In the genomic region with DNA sequence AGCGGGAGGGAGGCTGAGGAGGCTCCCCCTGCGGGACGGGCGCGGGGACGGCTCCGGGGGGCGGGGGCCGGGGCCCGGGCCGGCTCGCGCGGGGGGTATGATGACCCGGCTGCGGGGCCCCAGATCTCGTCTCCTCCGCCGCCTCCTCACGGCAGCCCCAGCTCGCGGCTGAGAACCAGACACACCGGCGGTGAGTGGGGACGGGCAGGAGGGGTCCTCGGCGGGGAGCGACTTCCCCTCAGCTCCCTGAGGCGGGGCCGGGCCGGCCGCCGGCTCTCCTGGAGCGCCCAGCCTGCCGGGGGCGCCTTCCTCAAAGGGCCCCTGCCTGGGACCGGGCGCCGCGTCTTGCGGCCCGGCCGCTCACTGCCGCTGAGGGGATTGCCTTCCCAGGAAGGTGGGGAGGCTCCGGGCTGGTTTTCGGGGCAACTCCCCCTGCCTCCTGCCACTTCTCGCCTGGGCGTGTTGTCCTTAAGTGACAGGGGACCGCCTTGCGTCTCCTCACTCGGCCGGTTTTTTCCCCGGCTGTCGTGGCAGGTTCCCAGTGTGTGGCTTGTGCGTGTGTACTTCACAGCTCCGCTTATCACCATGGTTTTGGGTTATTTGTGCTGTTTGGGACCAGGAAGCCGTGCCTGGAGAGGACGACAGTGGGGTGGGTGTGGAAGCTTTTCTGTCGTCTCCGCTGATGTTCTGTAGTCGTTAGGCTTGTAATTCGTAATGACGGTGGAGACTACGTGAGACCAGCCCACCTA, we compare ENCODE assay signal across 8 cellular contexts. TPM values are rescaled to one million over a fixed set of nuclear protein-coding genes. Genes with fewer than 3 reads are reported as not detected.
DNase-seq lines count a peak whose midpoint lies in the region; ATAC-seq, FAIRE-seq and TF ChIP-seq lines count a peak whose summit lies in the region.

No MANE protein-coding gene starts in this region.

- H4K91ac ChIP-seq in IMR-90 (ENCODE audit: insufficient read depth, low read depth, low read length): 0 out of 2 replicates have a peak overlapping the region, but pooled peaks have one; percentile 1

- H3K27ac ChIP-seq in IMR-90 (ENCODE audit: insufficient read depth, low read length): peak overlapping the region; percentile 84
- peak overlapping the region; percentile 88 to 96 (median 92) for H3K27ac ChIP-seq in right lobe of liver

- H2AK9ac ChIP-seq in IMR-90 (replicated peaks; ENCODE audit: low read depth, low read length, poor library complexity): peak overlapping the region; percentile 78

- peak overlapping the region; percentile 86 for H3K23ac ChIP-seq in IMR-90 (ENCODE audit: low read depth, low read length)

- peak overlapping the region; percentile 99 for H2AFZ ChIP-seq in IMR-90 (replicated peaks; ENCODE audit: low read length, poor library complexity)

- H3K4ac ChIP-seq in IMR-90 (ENCODE audit: low read depth, low read length): peak overlapping the region; percentile 86

- peaks cover 0 to 39% of the 10 kb centered on the region in 2 experiments; a peak in 2 of 4 replicates for H3K79me1 ChIP-seq in IMR-90 (ENCODE audit: low read depth in 1 of 2, low read length in 2 of 2)

- DNase-seq in IMR-90 (peak; percentile 17), choroid plexus epithelial cell (ENCODE audit: low read depth) (peak; percentile 36), right lobe of liver (peak; percentile 63 to 75 (median 68)), D721Med (ENCODE audit: insufficient read length, low spot score) (no peak)
- peak; percentile 72 for DNase-seq in activated CD4-positive, alpha-beta T cell treated with anti-CD3 and anti-CD28 coated beads for 48 hours
- DNase-seq in stimulated activated CD4-positive, alpha-beta T cell treated with anti-CD3 and anti-CD28 coated beads, TNF-alpha, amount 100 ng/mL, for 4 hours (ENCODE audit: low read depth in 3 of 3): peak; percentile 30 to 44 (median 31)

- H3K4me3 ChIP-seq in IMR-90 (ENCODE audit: insufficient read depth, low read depth, low read length) (peak overlapping the region; percentile 96), choroid plexus epithelial cell (ENCODE audit: low read depth, low read length) (peak overlapping the region; percentile 87), right lobe of liver (peak overlapping the region; percentile 65 to 94 (median 92))

- dilution Hi-C loops in IMR-90 (cut with HindIII; ENCODE audit: low sequenced_read_pairs, unreplicated experiment): no loop called here

- peak overlapping the region in 1 of 2 experiments; percentile 14; a peak in 1 of 4 replicates for H4K8ac ChIP-seq in IMR-90 (ENCODE audit: low read depth in 2 of 2, low read length in 2 of 2)

- H4K5ac ChIP-seq in IMR-90 (ENCODE audit: low read depth, low read length): peak overlapping the region; percentile 28; the same call in 1 of the 2 replicates

- CTCF ChIA-PET in IMR-90 (lab: Yijun Ruan, JAX): interaction anchor here (0.8 to 2.2 kb wide), 3 partner anchors 25 to 94 kb away, joined by 3 to 6 read pairs (median 3); partner anchors contain the start of genes AP4B1 and DCLRE1B

- no peak for TF ChIP-seq RAD21 in IMR-90 (IDR thresholded peaks at IDR 0.05; ENCODE audit: low read length)

- no peak for FAIRE-seq in D721Med (lab: Jason Lieb, UNC)

- H3K56ac ChIP-seq in IMR-90 (ENCODE audit: extremely low read depth, insufficient read depth, low read length): peak overlapping the region; percentile 39; the same call in 1 of the 2 replicates

- in situ Hi-C loops in IMR-90 (cut with MboI; ENCODE audit: low sequenced_read_pairs): no loop called here

- peak overlapping the region; percentile 85 for H3K14ac ChIP-seq in IMR-90 (replicated peaks; ENCODE audit: low read depth, low read length)

- no peak overlapping the region for H2BK20ac ChIP-seq in IMR-90 (ENCODE audit: low read depth, low read length)

- no peaks in the 10 kb centered on the region for H3K9me3 ChIP-seq in ES-I3 (ENCODE audit: control insufficient read depth, insufficient read depth, low read length)
- no peaks in the 10 kb centered on the region for H3K9me3 ChIP-seq in IMR-90 (ENCODE audit: control insufficient read depth, insufficient read depth, low read length)
- no peaks in the 10 kb centered on the region for H3K9me3 ChIP-seq in right lobe of liver

- peak; percentile 33 for ATAC-seq in GM21526 (IDR thresholded peaks at IDR 0.05; ENCODE audit: low FRiP score, unreplicated experiment)
- ATAC-seq in IMR-90 (ENCODE audit: low read depth): peak; percentile 50
- peak; percentile 49 to 64 (median 55) for ATAC-seq in right lobe of liver

- no peak overlapping the region for H2BK120ac ChIP-seq in IMR-90 (ENCODE audit: low read depth, low read length)

- H3K18ac ChIP-seq in IMR-90 (ENCODE audit: low read depth, low read length): peak overlapping the region; percentile 29

- H3K4me1 ChIP-seq in ES-I3 (ENCODE audit: insufficient read depth, low read length) (0 out of 2 replicates have a peak, but pooled peaks cover 2% of the 10 kb centered on the region), IMR-90 (ENCODE audit: control insufficient read depth, insufficient read depth, low read length) (no peaks in the 10 kb centered on the region), right lobe of liver (peaks cover 0 to 42% (median 21%) of the 10 kb centered on the region in 4 donors)

- H3K9ac ChIP-seq in ES-I3 (ENCODE audit: low read depth, low read length): peak overlapping the region; percentile 68
- peak overlapping the region; percentile 88 for H3K9ac ChIP-seq in IMR-90 (ENCODE audit: low read depth, low read length)

- 0 out of 3 replicates have a peak overlapping the region, but pooled peaks have one; percentile 47 for H2BK15ac ChIP-seq in IMR-90 (ENCODE audit: low read depth, low read length)

- BruUV-seq in IMR-90 (replicated peaks; lab: Mats Ljungman, UMichigan): no TSS peak

- H2AK5ac ChIP-seq in IMR-90 (ENCODE audit: low read depth, low read length): peak overlapping the region; percentile 89; the same call in 1 of the 2 replicates

- peaks cover 5% of the 10 kb centered on the region; the same call in 1 of the 2 replicates for H3K9me1 ChIP-seq in IMR-90 (ENCODE audit: insufficient read depth, low read length)

- no peaks in the 10 kb centered on the region for H3K27me3 ChIP-seq in IMR-90 (ENCODE audit: control insufficient read depth, insufficient read depth, low read length)
- H3K27me3 ChIP-seq in right lobe of liver: no peaks in the 10 kb centered on the region

- TF ChIP-seq CTCF in IMR-90 (conservative IDR thresholded peaks at IDR 0.05; ENCODE audit: low read depth, low read length) (no peak), choroid plexus epithelial cell (conservative IDR thresholded peaks at IDR 0.05; ENCODE audit: low read depth, low read length) (no peak), right lobe of liver (IDR thresholded peaks at IDR 0.05) (peak in 3 of 4 donors; percentile 17 to 33 (median 24)), D721Med (IDR thresholded peaks at IDR 0.05; ENCODE audit: insufficient read depth, missing control alignments) (no peak)

- intact Hi-C loops in IMR-90 (cut with micrococcal nuclease) (loop anchor here (1.0 to 10.0 kb wide), 4 partner anchors 17 to 785 kb away; partner anchors contain the start of gene DCLRE1B), right lobe of liver (cut with DNase I) (no loop called here)

- peak overlapping the region; percentile 98 for H3K4me2 ChIP-seq in IMR-90 (ENCODE audit: low read depth, low read length)

- peak; percentile 70; the same call in 1 of the 2 replicates for TF ChIP-seq POLR2A in IMR-90 (IDR thresholded peaks at IDR 0.05; ENCODE audit: low read depth, low read length)
- TF ChIP-seq POLR2A in right lobe of liver (IDR thresholded peaks at IDR 0.05): no peak

- 1% methylated on average over 24 of the region's 64 CpGs; no CpG with 5 or more reads in 1 of the 2 experiments for WGBS in IMR-90 (ENCODE audit: extremely low coverage in 2 of 2, insufficient read length in 1 of 2), 2 experiments
- 0% methylated on average over 11 of the region's 64 CpGs for WGBS in right lobe of liver (ENCODE audit: insufficient coverage, low coverage, low lambda C conversion rate, missing lambda C conversion rate)

- H2BK5ac ChIP-seq in IMR-90 (ENCODE audit: low read depth, low read length, poor library complexity, severe bottlenecking): peak overlapping the region; percentile 67

- POLR2A ChIA-PET in IMR-90 (lab: Charles Lee; ENCODE audit: unreplicated experiment): interaction anchor here (0.6 to 1.9 kb wide), 3 partner anchors 19 to 1476 kb away, joined by 3 to 9 read pairs (median 4); partner anchors contain the start of genes AP4B1 and DCLRE1B

- H3K36me3 ChIP-seq in ES-I3 (ENCODE audit: insufficient read depth, low read length): no peaks in the 10 kb centered on the region
- no peaks in the 10 kb centered on the region for H3K36me3 ChIP-seq in IMR-90 (ENCODE audit: control insufficient read depth, insufficient read depth, low read length)
- H3K36me3 ChIP-seq in right lobe of liver: no peaks in the 10 kb centered on the region

- peaks cover 44% of the 10 kb centered on the region for H4K20me1 ChIP-seq in IMR-90 (ENCODE audit: insufficient read depth, low read length)

TF ChIP-seq in IMR-90, 13 proteins besides CTCF, POLR2A, EP300 and RAD21 (continues in another document):
- TF ChIP-seq MAFK (IDR thresholded peaks at IDR 0.05; ENCODE audit: low read depth, low read length): no peak

RNA-seq across cellular contexts. Expression of gene HIPK1, which starts 0.8 kb away (rescaled TPM):
- 25.3 and 33.9 TPM in 2 replicates for total RNA-seq in IMR-90 (2012; rRNA removed)
- 15.1 and 15.3 TPM in 2 replicates for polyA plus RNA-seq in IMR-90 (2012; rRNA removed)
- 3.0 and 9.2 TPM in 2 replicates for polyA plus RNA-seq in IMR-90 (2012; cell fraction: cytosol; rRNA removed)
- polyA plus RNA-seq in IMR-90 (2012; cell fraction: nucleus; rRNA removed; ENCODE audit: low replicate concordance): 17.7 and 21.3 TPM in 2 replicates
- total RNA-seq in right lobe of liver: 10 to 100 TPM; 19.0 to 29.6 (median 23.5) TPM

RNA-seq across cellular contexts. Expression of gene DCLRE1B, which starts 24.8 kb away (rescaled TPM):
- total RNA-seq in IMR-90 (2012; rRNA removed): 6.1 TPM in 2 replicates
- polyA plus RNA-seq in IMR-90 (2012; rRNA removed): 4.4 and 4.9 TPM in 2 replicates
- 2.6 and 2.7 TPM in 2 replicates for polyA plus RNA-seq in IMR-90 (2012; cell fraction: cytosol; rRNA removed)
- 1.1 and 1.4 TPM in 2 replicates for polyA plus RNA-seq in IMR-90 (2012; cell fraction: nucleus; rRNA removed; ENCODE audit: low replicate concordance)
- 1 to 10 TPM; 1.6 to 3.3 (median 1.9) TPM for total RNA-seq in right lobe of liver

RNA-seq across cellular contexts. Expression of gene AP4B1, which starts 25.3 kb away (rescaled TPM):
- total RNA-seq in IMR-90 (2012; rRNA removed) (16.7 and 18.1 TPM in 2 replicates), right lobe of liver (1 to 10 TPM; 6.0 to 9.0 (median 7.0) TPM)
- 11.7 and 15.6 TPM in 2 replicates for polyA plus RNA-seq in IMR-90 (2012; rRNA removed)
- polyA plus RNA-seq in IMR-90 (2012; cell fraction: cytosol; rRNA removed): 2.7 and 6.6 TPM in 2 replicates
- polyA plus RNA-seq in IMR-90 (2012; cell fraction: nucleus; rRNA removed; ENCODE audit: low replicate concordance): 9.4 and 58.1 TPM in 2 replicates

RNA-seq across cellular contexts. Expression of gene BCL2L15, which starts 42.5 kb away (rescaled TPM):
- under 0.01 TPM in 2 replicates for total RNA-seq in IMR-90 (2012; rRNA removed)
- polyA plus RNA-seq in IMR-90 (2012; rRNA removed): 0.15 and 0.22 TPM in 2 replicates
- polyA plus RNA-seq in IMR-90 (2012; cell fraction: cytosol; rRNA removed): not detected in 2 replicates
- polyA plus RNA-seq in IMR-90 (2012; cell fraction: nucleus; rRNA removed; ENCODE audit: low replicate concordance): 0.09 and 0.37 TPM in 2 replicates
- total RNA-seq in right lobe of liver: under 1 TPM in 5 of 6 experiments, not detected in 1; 0.06 to 0.73 (median 0.13) TPM

RNA-seq across cellular contexts. Expression of gene OLFML3, which starts 49.4 kb away (rescaled TPM):
- 37.8 and 40.9 TPM in 2 replicates for total RNA-seq in IMR-90 (2012; rRNA removed)
- polyA plus RNA-seq in IMR-90 (2012; rRNA removed): 66.6 and 71.3 TPM in 2 replicates
- 58.3 and 69.7 TPM in 2 replicates for polyA plus RNA-seq in IMR-90 (2012; cell fraction: cytosol; rRNA removed)
- polyA plus RNA-seq in IMR-90 (2012; cell fraction: nucleus; rRNA removed; ENCODE audit: low replicate concordance): 25.9 and 31.7 TPM in 2 replicates
- total RNA-seq in right lobe of liver: 10 to 100 TPM in 1 of 6 experiments, 1 to 10 TPM in 5; 1.8 to 13.8 (median 6.6) TPM

Comparison
In these comparisons a context has a peak if more than half of its experiments do, and no peak if none do; other contexts are left out.
1. CTCF ChIP-seq: peak in right lobe of liver (3 of 4); none in IMR-90 (single experiment), choroid plexus epithelial cell (single experiment) and D721Med (single experiment).
2. Peak in every context shown above with its lines, with median percentiles within 50 percentile points of each other: ATAC-seq and H3K4me3 ChIP-seq.